In the genomic region with DNA sequence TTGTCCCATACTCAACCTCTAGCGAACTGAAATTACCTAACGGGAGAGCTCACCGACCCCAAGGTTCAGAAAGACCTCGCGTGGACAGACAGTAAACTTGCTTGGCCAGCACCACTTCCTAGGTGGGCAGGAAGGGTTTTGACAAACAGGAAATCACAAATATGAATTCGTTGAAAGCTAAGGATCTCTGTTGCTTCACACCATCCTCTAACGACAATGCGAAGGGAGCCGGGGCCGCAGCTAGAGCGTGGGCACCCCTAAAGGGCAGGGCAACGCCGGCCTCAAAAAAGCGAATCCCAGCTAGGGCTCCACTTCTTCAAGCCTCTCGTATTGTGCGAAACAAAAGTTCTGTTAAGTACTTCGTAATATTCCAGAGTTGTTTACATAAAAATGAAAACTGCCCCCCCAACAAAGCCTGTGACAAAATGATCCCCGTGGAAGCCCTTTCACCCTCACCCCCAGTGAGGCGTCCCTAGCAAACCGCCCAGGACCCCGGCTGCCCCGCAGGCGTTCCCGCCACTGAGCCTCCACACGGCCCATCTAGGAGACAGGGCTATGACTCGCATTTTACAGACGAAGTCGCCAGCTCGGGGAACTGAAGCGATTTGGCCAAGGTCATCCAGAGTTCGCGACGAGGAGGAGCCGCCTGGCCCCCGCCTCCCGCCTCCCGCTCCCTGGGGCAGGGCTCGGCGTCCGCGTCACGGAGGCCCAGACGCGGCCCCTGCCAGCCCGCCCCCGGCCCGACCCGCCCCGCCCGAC, we compare ENCODE assay signal across 1 cellular context.
TF ChIP-seq lines count a peak whose summit lies in the region.

No MANE protein-coding gene starts in this region.

TF ChIP-seq in GM23338, 12 proteins besides CTCF, POLR2A, EP300 and RAD21 (continued from another document):
- TF ChIP-seq, protein P1, sequence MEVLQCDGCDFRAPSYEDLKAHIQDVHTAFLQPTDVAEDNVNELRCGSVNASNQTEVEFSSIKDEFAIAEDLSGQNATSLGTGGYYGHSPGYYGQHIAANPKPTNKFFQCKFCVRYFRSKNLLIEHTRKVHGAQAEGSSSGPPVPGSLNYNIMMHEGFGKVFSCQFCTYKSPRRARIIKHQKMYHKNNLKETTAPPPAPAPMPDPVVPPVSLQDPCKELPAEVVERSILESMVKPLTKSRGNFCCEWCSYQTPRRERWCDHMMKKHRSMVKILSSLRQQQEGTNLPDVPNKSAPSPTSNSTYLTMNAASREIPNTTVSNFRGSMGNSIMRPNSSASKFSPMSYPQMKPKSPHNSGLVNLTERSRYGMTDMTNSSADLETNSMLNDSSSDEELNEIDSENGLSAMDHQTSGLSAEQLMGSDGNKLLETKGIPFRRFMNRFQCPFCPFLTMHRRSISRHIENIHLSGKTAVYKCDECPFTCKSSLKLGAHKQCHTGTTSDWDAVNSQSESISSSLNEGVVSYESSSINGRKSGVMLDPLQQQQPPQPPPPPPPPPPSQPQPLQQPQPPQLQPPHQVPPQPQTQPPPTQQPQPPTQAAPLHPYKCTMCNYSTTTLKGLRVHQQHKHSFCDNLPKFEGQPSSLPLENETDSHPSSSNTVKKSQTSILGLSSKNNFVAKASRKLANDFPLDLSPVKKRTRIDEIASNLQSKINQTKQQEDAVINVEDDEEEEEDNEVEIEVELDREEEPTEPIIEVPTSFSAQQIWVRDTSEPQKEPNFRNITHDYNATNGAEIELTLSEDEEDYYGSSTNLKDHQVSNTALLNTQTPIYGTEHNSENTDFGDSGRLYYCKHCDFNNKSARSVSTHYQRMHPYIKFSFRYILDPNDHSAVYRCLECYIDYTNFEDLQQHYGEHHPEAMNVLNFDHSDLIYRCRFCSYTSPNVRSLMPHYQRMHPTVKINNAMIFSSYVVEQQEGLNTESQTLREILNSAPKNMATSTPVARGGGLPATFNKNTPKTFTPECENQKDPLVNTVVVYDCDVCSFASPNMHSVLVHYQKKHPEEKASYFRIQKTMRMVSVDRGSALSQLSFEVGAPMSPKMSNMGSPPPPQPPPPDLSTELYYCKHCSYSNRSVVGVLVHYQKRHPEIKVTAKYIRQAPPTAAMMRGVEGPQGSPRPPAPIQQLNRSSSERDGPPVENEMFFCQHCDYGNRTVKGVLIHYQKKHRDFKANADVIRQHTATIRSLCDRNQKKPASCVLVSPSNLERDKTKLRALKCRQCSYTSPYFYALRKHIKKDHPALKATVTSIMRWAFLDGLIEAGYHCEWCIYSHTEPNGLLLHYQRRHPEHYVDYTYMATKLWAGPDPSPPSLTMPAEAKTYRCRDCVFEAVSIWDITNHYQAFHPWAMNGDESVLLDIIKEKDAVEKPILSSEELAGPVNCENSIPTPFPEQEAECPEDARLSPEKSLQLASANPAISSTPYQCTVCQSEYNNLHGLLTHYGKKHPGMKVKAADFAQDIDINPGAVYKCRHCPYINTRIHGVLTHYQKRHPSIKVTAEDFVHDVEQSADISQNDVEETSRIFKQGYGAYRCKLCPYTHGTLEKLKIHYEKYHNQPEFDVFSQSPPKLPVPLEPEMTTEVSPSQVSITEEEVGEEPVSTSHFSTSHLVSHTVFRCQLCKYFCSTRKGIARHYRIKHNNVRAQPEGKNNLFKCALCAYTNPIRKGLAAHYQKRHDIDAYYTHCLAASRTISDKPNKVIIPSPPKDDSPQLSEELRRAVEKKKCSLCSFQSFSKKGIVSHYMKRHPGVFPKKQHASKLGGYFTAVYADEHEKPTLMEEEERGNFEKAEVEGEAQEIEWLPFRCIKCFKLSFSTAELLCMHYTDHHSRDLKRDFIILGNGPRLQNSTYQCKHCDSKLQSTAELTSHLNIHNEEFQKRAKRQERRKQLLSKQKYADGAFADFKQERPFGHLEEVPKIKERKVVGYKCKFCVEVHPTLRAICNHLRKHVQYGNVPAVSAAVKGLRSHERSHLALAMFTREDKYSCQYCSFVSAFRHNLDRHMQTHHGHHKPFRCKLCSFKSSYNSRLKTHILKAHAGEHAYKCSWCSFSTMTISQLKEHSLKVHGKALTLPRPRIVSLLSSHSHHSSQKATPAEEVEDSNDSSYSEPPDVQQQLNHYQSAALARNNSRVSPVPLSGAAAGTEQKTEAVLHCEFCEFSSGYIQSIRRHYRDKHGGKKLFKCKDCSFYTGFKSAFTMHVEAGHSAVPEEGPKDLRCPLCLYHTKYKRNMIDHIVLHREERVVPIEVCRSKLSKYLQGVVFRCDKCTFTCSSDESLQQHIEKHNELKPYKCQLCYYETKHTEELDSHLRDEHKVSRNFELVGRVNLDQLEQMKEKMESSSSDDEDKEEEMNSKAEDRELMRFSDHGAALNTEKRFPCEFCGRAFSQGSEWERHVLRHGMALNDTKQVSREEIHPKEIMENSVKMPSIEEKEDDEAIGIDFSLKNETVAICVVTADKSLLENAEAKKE (CRISPR knock-in tag; IDR thresholded peaks at IDR 0.05), result no peak
- TF ChIP-seq ZNF331 (CRISPR knock-in tag; IDR thresholded peaks at IDR 0.05; ENCODE audit: low read depth), result no peak
- TF ChIP-seq, protein P2, sequence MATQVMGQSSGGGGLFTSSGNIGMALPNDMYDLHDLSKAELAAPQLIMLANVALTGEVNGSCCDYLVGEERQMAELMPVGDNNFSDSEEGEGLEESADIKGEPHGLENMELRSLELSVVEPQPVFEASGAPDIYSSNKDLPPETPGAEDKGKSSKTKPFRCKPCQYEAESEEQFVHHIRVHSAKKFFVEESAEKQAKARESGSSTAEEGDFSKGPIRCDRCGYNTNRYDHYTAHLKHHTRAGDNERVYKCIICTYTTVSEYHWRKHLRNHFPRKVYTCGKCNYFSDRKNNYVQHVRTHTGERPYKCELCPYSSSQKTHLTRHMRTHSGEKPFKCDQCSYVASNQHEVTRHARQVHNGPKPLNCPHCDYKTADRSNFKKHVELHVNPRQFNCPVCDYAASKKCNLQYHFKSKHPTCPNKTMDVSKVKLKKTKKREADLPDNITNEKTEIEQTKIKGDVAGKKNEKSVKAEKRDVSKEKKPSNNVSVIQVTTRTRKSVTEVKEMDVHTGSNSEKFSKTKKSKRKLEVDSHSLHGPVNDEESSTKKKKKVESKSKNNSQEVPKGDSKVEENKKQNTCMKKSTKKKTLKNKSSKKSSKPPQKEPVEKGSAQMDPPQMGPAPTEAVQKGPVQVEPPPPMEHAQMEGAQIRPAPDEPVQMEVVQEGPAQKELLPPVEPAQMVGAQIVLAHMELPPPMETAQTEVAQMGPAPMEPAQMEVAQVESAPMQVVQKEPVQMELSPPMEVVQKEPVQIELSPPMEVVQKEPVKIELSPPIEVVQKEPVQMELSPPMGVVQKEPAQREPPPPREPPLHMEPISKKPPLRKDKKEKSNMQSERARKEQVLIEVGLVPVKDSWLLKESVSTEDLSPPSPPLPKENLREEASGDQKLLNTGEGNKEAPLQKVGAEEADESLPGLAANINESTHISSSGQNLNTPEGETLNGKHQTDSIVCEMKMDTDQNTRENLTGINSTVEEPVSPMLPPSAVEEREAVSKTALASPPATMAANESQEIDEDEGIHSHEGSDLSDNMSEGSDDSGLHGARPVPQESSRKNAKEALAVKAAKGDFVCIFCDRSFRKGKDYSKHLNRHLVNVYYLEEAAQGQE (IDR thresholded peaks at IDR 0.05; ENCODE audit: unreplicated experiment), result no peak
- no peak for TF ChIP-seq CREB1 (CRISPR knock-in tag; IDR thresholded peaks at IDR 0.05; ENCODE audit: low read depth)
- TF ChIP-seq ZNF114 (CRISPR knock-in tag; IDR thresholded peaks at IDR 0.05), result no peak
- no peak for TF ChIP-seq JUNB (IDR thresholded peaks at IDR 0.05; ENCODE audit: unreplicated experiment)
- no peak for TF ChIP-seq NANOG (IDR thresholded peaks at IDR 0.05; ENCODE audit: borderline replicate concordance)
- no peak for TF ChIP-seq STAT1 (IDR thresholded peaks at IDR 0.05; ENCODE audit: unreplicated experiment)
